ENCODE assay signal across 27 cellular contexts in the genomic region with DNA sequence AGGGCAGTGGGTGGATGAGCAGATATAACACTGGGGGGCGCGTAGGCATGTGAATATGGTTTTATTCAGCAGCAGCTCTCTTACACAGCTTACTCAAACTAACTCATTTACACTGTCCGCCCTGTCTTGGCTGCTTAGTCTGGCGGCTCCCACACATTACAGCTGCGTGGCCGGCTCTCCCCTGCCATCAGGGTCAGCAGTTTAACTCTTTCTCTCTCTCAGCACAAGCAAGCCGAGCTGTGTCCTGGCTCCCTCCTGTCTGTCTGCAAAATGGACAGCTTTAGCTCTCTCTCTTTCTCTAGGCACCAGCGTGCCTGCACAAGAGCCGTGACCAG.
"Had no signal": no experiment of that assay in that cellular context is flagged by ENCODE, and none has a peak within 500 bp of the region (broad histone marks: within the 10 kb centered on the region; RNA-seq: fewer than 3 reads in every experiment).

No MANE protein-coding gene starts in this region.

- H3K27ac ChIP-seq: adrenal gland, breast epithelium, KMS-11, Peyer's patch, RWPE1 had no signal

- H3K27me3 ChIP-seq: adrenal gland, breast epithelium, Peyer's patch had no signal

- DNase-seq: activated CD4-positive, alpha-beta T cell treated with anti-CD3 and anti-CD28 coated beads for 48 hours; activated CD4-positive, alpha-beta T cell treated with anti-CD3 and anti-CD28 coated beads, Interleukin-2, amount 50 U/mL, for 4 hours; activated CD4-positive, CD25-positive, alpha-beta regulatory T cell treated with anti-CD3 and anti-CD28 coated beads, Interleukin-2, amount 50 U/mL, for 72 hours; activated CD8-positive, alpha-beta memory T cell treated with anti-CD3 and anti-CD28 coated beads, Interleukin-2, amount 50 U/mL, for 48 hours; activated CD8-positive, alpha-beta T cell treated with anti-CD3 and anti-CD28 coated beads, Interleukin-2, amount 10 ng/mL, durations not matched to agents 7 days and 5 days; activated naive CD4-positive, alpha-beta T cell treated with anti-CD3 and anti-CD28 coated beads, Interleukin-2, amount 50 U/mL, for 16 hours; activated naive CD8-positive, alpha-beta T cell treated with anti-CD3 and anti-CD28 coated beads, Interleukin-2, amount 10 ng/mL, durations not matched to agents 7 days and 5 days; activated T-cell treated with anti-CD3 and anti-CD28 coated beads, Interleukin-2, amount 50 U/mL, for 1 hour; adrenal gland; anterior cingulate cortex; caudate nucleus; MV-4-11; NCI-H1105; NCI-H1436; NCI-H1694 treated with DMSO at 0.1 percent for 48 hours; NCI-H2029 treated with DMSO at 0.1 percent for 48 hours; NCI-H345; NCI-H510A; NCI-H69; SHP77; T-helper 9 cell had no signal

- H3K4me1 Mint-ChIP-seq: activated naive CD8-positive, alpha-beta T cell treated with anti-CD3 and anti-CD28 coated beads, Interleukin-2, amount 10 ng/mL, durations not matched to agents 7 days and 5 days; WTC11 had no signal

- H3K9me3 ChIP-seq: adrenal gland, breast epithelium, Peyer's patch had no signal

- H3K4me3 ChIP-seq: adrenal gland, Peyer's patch had no signal

- H3K4me1 ChIP-seq: adrenal gland, breast epithelium, Peyer's patch had no signal

- H3K27me3 Mint-ChIP-seq: activated naive CD8-positive, alpha-beta T cell treated with anti-CD3 and anti-CD28 coated beads, Interleukin-2, amount 10 ng/mL, durations not matched to agents 7 days and 5 days had no signal

- ATAC-seq: activated CD8-positive, alpha-beta T cell treated with anti-CD3 and anti-CD28 coated beads, Interleukin-2, amount 10 ng/mL, durations not matched to agents 7 days and 5 days; WTC11 had no signal

- H3K4me3 Mint-ChIP-seq: activated CD8-positive, alpha-beta T cell treated with anti-CD3 and anti-CD28 coated beads, Interleukin-2, amount 10 ng/mL, durations not matched to agents 7 days and 5 days; activated naive CD8-positive, alpha-beta T cell treated with anti-CD3 and anti-CD28 coated beads, Interleukin-2, amount 10 ng/mL, durations not matched to agents 7 days and 5 days; T-helper 1 cell treated with Interleukin-12 subunit alpha and Interleukin-12 subunit beta and Interleukin-4 antibody, amounts not matched to agents 30 μg/mL and 1 μg/mL, for 36 hours; WTC11 had no signal

- H3K36me3 Mint-ChIP-seq: activated naive CD8-positive, alpha-beta T cell treated with anti-CD3 and anti-CD28 coated beads, Interleukin-2, amount 10 ng/mL, durations not matched to agents 7 days and 5 days had no signal

- H3K27ac Mint-ChIP-seq: activated CD8-positive, alpha-beta T cell treated with anti-CD3 and anti-CD28 coated beads, Interleukin-2, amount 10 ng/mL, durations not matched to agents 7 days and 5 days; activated naive CD8-positive, alpha-beta T cell treated with anti-CD3 and anti-CD28 coated beads, Interleukin-2, amount 10 ng/mL, durations not matched to agents 7 days and 5 days; T-helper 1 cell treated with Interleukin-12 subunit alpha and Interleukin-12 subunit beta and Interleukin-4 antibody, amounts not matched to agents 30 μg/mL and 1 μg/mL, for 36 hours; WTC11 had no signal

- H3K36me3 ChIP-seq: adrenal gland, breast epithelium, Peyer's patch had no signal
